In the genomic region with DNA sequence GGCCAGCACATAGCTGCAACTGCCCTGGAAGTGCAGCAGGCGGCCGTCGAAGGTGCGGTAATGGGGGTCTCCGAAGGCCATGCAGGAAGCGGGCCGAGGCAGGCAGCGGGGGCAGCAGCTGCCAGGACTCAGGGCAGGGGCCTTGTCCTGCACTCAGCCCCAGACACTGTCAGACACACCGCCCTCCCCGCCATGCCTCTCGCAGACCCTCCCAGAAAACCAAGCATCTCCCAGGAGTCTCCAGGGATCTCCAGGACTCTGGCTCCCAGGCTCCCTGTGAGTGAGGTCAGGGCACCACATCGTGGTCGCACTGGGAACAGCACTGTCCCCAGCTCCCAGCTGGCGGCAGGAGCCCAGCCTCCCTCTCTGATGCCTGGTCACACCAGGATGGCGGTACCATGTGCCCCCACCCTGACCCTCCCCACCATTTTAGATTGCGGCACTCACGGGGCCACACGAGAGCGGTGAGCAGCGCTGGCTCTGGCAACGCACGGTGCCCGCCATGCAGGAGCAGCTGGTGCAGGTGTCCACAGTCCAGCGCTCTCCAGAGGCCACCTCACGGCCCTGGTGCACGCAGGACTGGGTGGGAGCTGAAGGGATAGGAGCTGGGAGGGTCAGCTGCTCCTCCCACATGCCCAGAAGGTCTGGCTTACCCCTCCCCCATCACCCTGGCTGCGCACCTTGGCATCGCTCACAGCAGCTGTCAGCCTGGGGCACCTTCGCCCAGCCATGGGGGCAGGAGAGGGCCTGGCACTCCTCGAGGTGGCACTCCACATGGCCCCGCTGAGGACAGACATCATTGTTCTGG, we compare ENCODE assay signal across 8 cellular contexts. TPM values are rescaled to one million over a fixed set of nuclear protein-coding genes. Genes with fewer than 3 reads are reported as not detected.
DNase-seq lines count a peak whose midpoint lies in the region; ATAC-seq, FAIRE-seq and TF ChIP-seq lines count a peak whose summit lies in the region.

No MANE protein-coding gene starts in this region.

- TF ChIP-seq POLR2A in GM12878 (IDR thresholded peaks at IDR 0.05; ENCODE audit: low read depth, low read length) = no peak
- TF ChIP-seq POLR2A in suprapubic skin (IDR thresholded peaks at IDR 0.05) = no peak

- SMC1A ChIA-PET in GM12878 (lab: Charles Lee; ENCODE audit: uncharacterized antibody, unreplicated experiment) = interaction anchor here (1.0 to 1.7 kb wide), 2 partner anchors 18 to 60 kb away, joined by 3 read pairs; no protein-coding TSS in a partner anchor

- TF ChIP-seq EP300 in GM12878 (IDR thresholded peaks at IDR 0.05; ENCODE audit: borderline replicate concordance in 1 of 2, control insufficient read depth in 1 of 2, low read depth in 2 of 2, low read length in 2 of 2) (no peak), suprapubic skin (IDR thresholded peaks at IDR 0.05) (no peak)

- no peaks in the 10 kb centered on the region for H3K27me3 ChIP-seq in GM12878 (replicated peaks in 1 of 2; ENCODE audit: control insufficient read depth in 2 of 2, insufficient read depth in 2 of 2, low read length in 1 of 2)
- no peaks in the 10 kb centered on the region for H3K27me3 ChIP-seq in suprapubic skin

- ATAC-seq in GM12878 (no peak), GM18907 (IDR thresholded peaks at IDR 0.05; ENCODE audit: unreplicated experiment) (no peak), GM21786 (IDR thresholded peaks at IDR 0.05; ENCODE audit: unreplicated experiment) (no peak)

- H3K9me3 Mint-ChIP-seq in activated CD4-positive, alpha-beta memory T cell treated with anti-CD3 and anti-CD28 coated beads for 36 hours = no peaks in the 10 kb centered on the region
- no peaks in the 10 kb centered on the region for H3K9me3 Mint-ChIP-seq in activated CD4-positive, alpha-beta memory T cell treated with anti-CD3 and anti-CD28 coated beads, Interleukin-2, amount 10 ng/mL, durations not matched to agents 7 days and 5 days

- H3K4me3 Mint-ChIP-seq in activated CD4-positive, alpha-beta memory T cell treated with anti-CD3 and anti-CD28 coated beads for 36 hours = no peak overlapping the region
- no peak overlapping the region for H3K4me3 Mint-ChIP-seq in activated CD4-positive, alpha-beta memory T cell treated with anti-CD3 and anti-CD28 coated beads, Interleukin-2, amount 10 ng/mL, durations not matched to agents 7 days and 5 days

- POLR2A ChIA-PET in activated CD4-positive, alpha-beta memory T cell treated with anti-CD3 and anti-CD28 coated beads for 36 hours (lab: Charles Lee) = no interaction called here
- POLR2A ChIA-PET in activated CD4-positive, alpha-beta memory T cell treated with anti-CD3 and anti-CD28 coated beads, Interleukin-2, amount 10 ng/mL, durations not matched to agents 7 days and 5 days (lab: Charles Lee) = interaction anchor here (1.4 kb wide), 1 partner anchor 17 kb away, joined by 5 read pairs; no protein-coding TSS in a partner anchor
- POLR2A ChIA-PET in GM12878 (lab: Charles Lee) = interaction anchor here (0.5 kb wide), 1 partner anchor 443 kb away, joined by 3 read pairs; no protein-coding TSS in a partner anchor

- no peak overlapping the region for H3K4me2 ChIP-seq in GM12878 (ENCODE audit: control insufficient read depth, insufficient read depth)

- H3K36me3 Mint-ChIP-seq in activated CD4-positive, alpha-beta memory T cell treated with anti-CD3 and anti-CD28 coated beads for 36 hours = no peaks in the 10 kb centered on the region
- no peaks in the 10 kb centered on the region for H3K36me3 Mint-ChIP-seq in activated CD4-positive, alpha-beta memory T cell treated with anti-CD3 and anti-CD28 coated beads, Interleukin-2, amount 10 ng/mL, durations not matched to agents 7 days and 5 days (ENCODE audit: low read depth)

- H3K4me1 Mint-ChIP-seq in activated CD4-positive, alpha-beta memory T cell treated with anti-CD3 and anti-CD28 coated beads for 36 hours (ENCODE audit: low read depth) = peaks cover 1% of the 10 kb centered on the region
- peaks cover 14% of the 10 kb centered on the region for H3K4me1 Mint-ChIP-seq in activated CD4-positive, alpha-beta memory T cell treated with anti-CD3 and anti-CD28 coated beads, Interleukin-2, amount 10 ng/mL, durations not matched to agents 7 days and 5 days

- TF ChIP-seq CTCF in GM12878 (IDR thresholded peaks at IDR 0.05 in 2 of 3, conservative IDR thresholded peaks at IDR 0.05 in 1 of 3; ENCODE audit: control insufficient read depth in 2 of 3, extremely low read depth in 1 of 3, insufficient read depth in 1 of 3, low read depth in 3 of 3, low read length in 3 of 3) = peak; percentile 40 to 54 (median 49); a peak in 5 of 6 replicates
- TF ChIP-seq CTCF in suprapubic skin (IDR thresholded peaks at IDR 0.05) = peak; percentile 44 to 79

- FAIRE-seq in GM12878 (lab: Jason Lieb, UNC) = no peak

- CTCF ChIA-PET in activated CD4-positive, alpha-beta memory T cell treated with anti-CD3 and anti-CD28 coated beads for 36 hours (lab: Charles Lee) = interaction anchor here (0.6 to 3.4 kb wide), 7 partner anchors 17 to 405 kb away, joined by 3 to 20 read pairs (median 3); a partner anchor contains a TSS
- CTCF ChIA-PET in activated CD4-positive, alpha-beta memory T cell treated with anti-CD3 and anti-CD28 coated beads, Interleukin-2, amount 10 ng/mL, durations not matched to agents 7 days and 5 days (lab: Charles Lee) = interaction anchor here (0.8 to 2.4 kb wide), 4 partner anchors 17 to 419 kb away, joined by 3 to 13 read pairs (median 4); a partner anchor contains a TSS
- CTCF ChIA-PET in GM12878 (lab: Yijun Ruan, JAX) = interaction anchor here (0.9 to 1.8 kb wide), 4 partner anchors 15 to 453 kb away, joined by 3 to 5 read pairs (median 4); no protein-coding TSS in a partner anchor

- H2AFZ ChIP-seq in GM12878 (ENCODE audit: control insufficient read depth, low read depth, low read length) = no peak overlapping the region

- in situ Hi-C loops in GM12878 (cut with MboI) = loop anchor here (5.0 kb wide), 1 partner anchor 268 kb away; no protein-coding TSS in a partner anchor

- H3K4me3 ChIP-seq in GM12878 (no peak overlapping the region), suprapubic skin (no peak overlapping the region)

- H3K27ac Mint-ChIP-seq in activated CD4-positive, alpha-beta memory T cell treated with anti-CD3 and anti-CD28 coated beads for 36 hours = no peak overlapping the region
- H3K27ac Mint-ChIP-seq in activated CD4-positive, alpha-beta memory T cell treated with anti-CD3 and anti-CD28 coated beads, Interleukin-2, amount 10 ng/mL, durations not matched to agents 7 days and 5 days = no peak overlapping the region

- intact Hi-C loops in activated CD4-positive, alpha-beta memory T cell treated with anti-CD3 and anti-CD28 coated beads for 36 hours (cut with micrococcal nuclease) = loop anchor here (2.0 to 5.0 kb wide), 3 partner anchors 85 to 453 kb away; a partner anchor contains a TSS
- intact Hi-C loops in GM12878 (cut with micrococcal nuclease; ENCODE audit: unreplicated experiment) = loop anchor here (5.0 to 10.0 kb wide), 3 partner anchors 88 to 453 kb away; a partner anchor contains a TSS

- RAD21 ChIA-PET in GM12878 (lab: Charles Lee; ENCODE audit: unreplicated experiment) = interaction anchor here (0.6 to 1.3 kb wide), 4 partner anchors 17 to 405 kb away, joined by 3 read pairs; a partner anchor contains a TSS

- BruUV-seq in GM12878 (replicated peaks; lab: Mats Ljungman, UMichigan) = no TSS peak

- no peaks in the 10 kb centered on the region for H3K27me3 Mint-ChIP-seq in activated CD4-positive, alpha-beta memory T cell treated with anti-CD3 and anti-CD28 coated beads for 36 hours
- peaks cover 2% of the 10 kb centered on the region for H3K27me3 Mint-ChIP-seq in activated CD4-positive, alpha-beta memory T cell treated with anti-CD3 and anti-CD28 coated beads, Interleukin-2, amount 10 ng/mL, durations not matched to agents 7 days and 5 days

- DNase-seq in activated CD4-positive, alpha-beta memory T cell treated with anti-CD3 and anti-CD28 coated beads for 36 hours = peak; percentile 44
- DNase-seq in activated CD4-positive, alpha-beta memory T cell treated with anti-CD3 and anti-CD28 coated beads, Interleukin-2, amount 10 ng/mL, durations not matched to agents 7 days and 5 days = no peak
- DNase-seq in NCI-H2196 treated with DMSO at 0.1 percent for 48 hours (lab: John Stamatoyannopoulos, UW; ENCODE audit: unreplicated experiment) = peak; percentile 29
- DNase-seq in GM12878 (ENCODE audit: low read depth, low spot score) = no peak
- peak; percentile 54 for DNase-seq in iris pigment epithelial cell (ENCODE audit: low read depth)
- DNase-seq in suprapubic skin (ENCODE audit: low spot score in 2 of 2) = peak in 1 of 2 donors; percentile 61

- TF ChIP-seq RAD21 in GM12878 (IDR thresholded peaks at IDR 0.05; ENCODE audit: insufficient read depth, low read depth, low read length) = peak; percentile 61

- no peaks in the 10 kb centered on the region for H4K20me1 ChIP-seq in GM12878 (ENCODE audit: control insufficient read depth, insufficient read depth)

- H3K9ac ChIP-seq in GM12878 (ENCODE audit: control insufficient read depth, insufficient read depth, low read length) = no peak overlapping the region

- H3K27ac ChIP-seq in GM12878 (ENCODE audit: control insufficient read depth, insufficient read depth) = no peak overlapping the region
- H3K27ac ChIP-seq in suprapubic skin = no peak overlapping the region

- H3K4me1 ChIP-seq in GM12878 (ENCODE audit: control insufficient read depth, insufficient read depth, low read length) = peaks cover 12% of the 10 kb centered on the region
- H3K4me1 ChIP-seq in suprapubic skin = no peaks in the 10 kb centered on the region

- no peaks in the 10 kb centered on the region for H3K79me2 ChIP-seq in GM12878 (ENCODE audit: control insufficient read depth, insufficient read depth, low read length)

- H3K9me3 ChIP-seq in GM12878 (replicated peaks; ENCODE audit: control insufficient read depth, insufficient read depth, low read length) = no peaks in the 10 kb centered on the region
- no peaks in the 10 kb centered on the region for H3K9me3 ChIP-seq in suprapubic skin

- H3K36me3 ChIP-seq in GM12878 (ENCODE audit: control insufficient read depth in 2 of 2, insufficient read depth in 2 of 2, low read length in 1 of 2) (no peaks in the 10 kb centered on the region), suprapubic skin (no peaks in the 10 kb centered on the region)

- 79% methylated on average over 29 of the region's 31 CpGs for WGBS in GM12878 (ENCODE audit: insufficient coverage, insufficient replicate concordance, low lambda C conversion rate, missing lambda C conversion rate)
- WGBS in suprapubic skin = 45% methylated on average over 15 of the region's 31 CpGs

RNA-seq across cellular contexts. Expression of a gene that starts 17.5 kb away (rescaled TPM):
- total RNA-seq in activated CD4-positive, alpha-beta memory T cell treated with anti-CD3 and anti-CD28 coated beads for 36 hours = 100 to 1,000 TPM; 113 to 117 TPM
- 100 to 1,000 TPM; 124 to 140 TPM for total RNA-seq in activated CD4-positive, alpha-beta memory T cell treated with anti-CD3 and anti-CD28 coated beads, Interleukin-2, amount 10 ng/mL, durations not matched to agents 7 days and 5 days
- 10.0 and 12.5 TPM in 2 replicates for total RNA-seq in GM12878 (2013; cell fraction: nucleolus; rRNA removed)
- 123 and 126 TPM in 2 replicates for total RNA-seq in GM12878 (2014; rRNA removed)
- total RNA-seq in GM12878 (2014; rRNA removed; fragmentation: Illumina TruSeq; extraction: Trizol) = 108 and 111 TPM in 2 replicates
- total RNA-seq in GM12878 (2021) = 143 and 155 TPM in 2 replicates
- polyA plus RNA-seq in GM12878 (2011; ENCODE audit: low read depth) = 304 TPM
- 121 and 194 TPM in 2 replicates for polyA plus RNA-seq in GM12878 (2011; rRNA removed)
- polyA plus RNA-seq in GM12878 (2011; cell fraction: cytosol; rRNA removed) = 318 and 402 TPM in 2 replicates
- 124 and 144 TPM in 2 replicates for polyA plus RNA-seq in GM12878 (2011; cell fraction: nucleus; rRNA removed)
- polyA plus RNA-seq in GM12878 (2012) = 206 and 310 TPM in 2 replicates
- polyA plus RNA-seq in GM12878 (2014; fragmentation: Illumina TruSeq; extraction: Trizol) = 62.7 and 179 TPM in 2 replicates
- polyA plus RNA-seq in GM12878 (2014; fragmentation: Nextera tagmentation; extraction: Ambion mirVana) = 100 to 1,000 TPM; 246 to 343 TPM
- 211 and 223 TPM in 2 replicates for polyA plus RNA-seq in GM12878 (2014; rRNA removed)
- polyA plus RNA-seq in GM12878 (2016; fragmentation: Nextera tagmentation; extraction: Ambion mirVana) = 100 to 1,000 TPM; 286 TPM
- 40.6 and 67.1 TPM in 2 replicates for polyA minus RNA-seq in GM12878 (2011; rRNA and poly(A)+ RNA removed)
- 18.7 and 20.3 TPM in 2 replicates for polyA minus RNA-seq in GM12878 (2011; cell fraction: cytosol; rRNA and poly(A)+ RNA removed)
- polyA minus RNA-seq in GM12878 (2011; cell fraction: nucleus; rRNA and poly(A)+ RNA removed) = 17.5 and 22.7 TPM in 2 replicates
- 100 to 1,000 TPM in 3 of 4 donors, 10 to 100 TPM in 1; 78.4 to 165 (median 148) TPM for total RNA-seq in suprapubic skin

RNA-seq across cellular contexts. Expression of a gene that starts 30.4 kb away (rescaled TPM):
- under 1 TPM; 0.05 to 0.12 TPM for total RNA-seq in activated CD4-positive, alpha-beta memory T cell treated with anti-CD3 and anti-CD28 coated beads for 36 hours
- total RNA-seq in activated CD4-positive, alpha-beta memory T cell treated with anti-CD3 and anti-CD28 coated beads, Interleukin-2, amount 10 ng/mL, durations not matched to agents 7 days and 5 days = under 1 TPM; 0.20 to 0.33 TPM
- 6.2 and 7.5 TPM in 2 replicates for total RNA-seq in GM12878 (2013; cell fraction: nucleolus; rRNA removed)
- total RNA-seq in GM12878 (2014; rRNA removed) = 2.9 and 4.2 TPM in 2 replicates
- 1.1 and 1.4 TPM in 2 replicates for total RNA-seq in GM12878 (2014; rRNA removed; fragmentation: Illumina TruSeq; extraction: Trizol)
- total RNA-seq in GM12878 (2021) = 5.6 and 7.8 TPM in 2 replicates
- 1.4 TPM for polyA plus RNA-seq in GM12878 (2011; ENCODE audit: low read depth)
- polyA plus RNA-seq in GM12878 (2011; rRNA removed) = 0.45 and 0.76 TPM in 2 replicates
- 1.0 and 1.9 TPM in 2 replicates for polyA plus RNA-seq in GM12878 (2011; cell fraction: cytosol; rRNA removed)
- polyA plus RNA-seq in GM12878 (2011; cell fraction: nucleus; rRNA removed) = 17.7 and 21.9 TPM in 2 replicates
- 2.9 and 3.4 TPM in 2 replicates for polyA plus RNA-seq in GM12878 (2012)
- 0.48 and 1.0 TPM in 2 replicates for polyA plus RNA-seq in GM12878 (2014; fragmentation: Illumina TruSeq; extraction: Trizol)
- under 1 TPM; 0.05 to 0.35 TPM for polyA plus RNA-seq in GM12878 (2014; fragmentation: Nextera tagmentation; extraction: Ambion mirVana)
- 6.0 and 7.6 TPM in 2 replicates for polyA plus RNA-seq in GM12878 (2014; rRNA removed)
- 1 to 10 TPM; 4.0 to 4.3 TPM for polyA plus RNA-seq in GM12878 (2016; fragmentation: Nextera tagmentation; extraction: Ambion mirVana)
- polyA minus RNA-seq in GM12878 (2011; rRNA and poly(A)+ RNA removed) = 1.1 and 2.2 TPM in 2 replicates
- 0.21 and 1.5 TPM in 2 replicates for polyA minus RNA-seq in GM12878 (2011; cell fraction: cytosol; rRNA and poly(A)+ RNA removed)
- polyA minus RNA-seq in GM12878 (2011; cell fraction: nucleus; rRNA and poly(A)+ RNA removed) = 3.5 and 6.1 TPM in 2 replicates
- total RNA-seq in suprapubic skin = under 1 TPM; 0.17 to 0.57 (median 0.36) TPM

RNA-seq across cellular contexts. Expression of a gene that starts 49.9 kb away (rescaled TPM):
- under 1 TPM in 1 of 2 experiments, not detected in 1; 0.05 TPM for total RNA-seq in activated CD4-positive, alpha-beta memory T cell treated with anti-CD3 and anti-CD28 coated beads for 36 hours
- not detected for total RNA-seq in activated CD4-positive, alpha-beta memory T cell treated with anti-CD3 and anti-CD28 coated beads, Interleukin-2, amount 10 ng/mL, durations not matched to agents 7 days and 5 days
- total RNA-seq in GM12878 (2013; cell fraction: nucleolus; rRNA removed) = 0.04 TPM in 1 of 2 replicates, not detected in the other
- total RNA-seq in GM12878 (2014; rRNA removed) = 0.05 and 0.11 TPM in 2 replicates
- total RNA-seq in GM12878 (2014; rRNA removed; fragmentation: Illumina TruSeq; extraction: Trizol) = 0.09 TPM in 1 of 2 replicates, not detected in the other
- total RNA-seq in GM12878 (2021) = 0.21 and 0.32 TPM in 2 replicates
- polyA plus RNA-seq in GM12878 (2011; ENCODE audit: low read depth) = 0.07 TPM
- polyA plus RNA-seq in GM12878 (2011; rRNA removed) = not detected in 2 replicates
- polyA plus RNA-seq in GM12878 (2011; cell fraction: cytosol; rRNA removed) = not detected in 2 replicates
- polyA plus RNA-seq in GM12878 (2011; cell fraction: nucleus; rRNA removed) = 0.03 TPM in 1 of 2 replicates, not detected in the other
- polyA plus RNA-seq in GM12878 (2012) = 0.12 and 0.17 TPM in 2 replicates
- 0.01 TPM in 1 of 2 replicates, not detected in the other for polyA plus RNA-seq in GM12878 (2014; fragmentation: Illumina TruSeq; extraction: Trizol)
- polyA plus RNA-seq in GM12878 (2014; fragmentation: Nextera tagmentation; extraction: Ambion mirVana) = under 1 TPM in 1 of 2 experiments, not detected in 1; 0.02 TPM
- polyA plus RNA-seq in GM12878 (2014; rRNA removed) = 0.01 and 0.06 TPM in 2 replicates
- polyA plus RNA-seq in GM12878 (2016; fragmentation: Nextera tagmentation; extraction: Ambion mirVana) = under 1 TPM; 0.03 to 0.08 TPM
- polyA minus RNA-seq in GM12878 (2011; rRNA and poly(A)+ RNA removed) = 0.05 and 0.07 TPM in 2 replicates
- 0.13 TPM in 1 of 2 replicates, not detected in the other for polyA minus RNA-seq in GM12878 (2011; cell fraction: cytosol; rRNA and poly(A)+ RNA removed)
- polyA minus RNA-seq in GM12878 (2011; cell fraction: nucleus; rRNA and poly(A)+ RNA removed) = 0.19 TPM in 1 of 2 replicates, not detected in the other
- total RNA-seq in suprapubic skin = 1 to 10 TPM; 3.8 to 5.1 (median 4.3) TPM

RNA-seq across cellular contexts. Expression of a gene that starts 57.6 kb away (rescaled TPM):
- 10 to 100 TPM; 21.7 to 22.9 TPM for total RNA-seq in activated CD4-positive, alpha-beta memory T cell treated with anti-CD3 and anti-CD28 coated beads for 36 hours
- total RNA-seq in activated CD4-positive, alpha-beta memory T cell treated with anti-CD3 and anti-CD28 coated beads, Interleukin-2, amount 10 ng/mL, durations not matched to agents 7 days and 5 days = 10 to 100 TPM; 25.5 to 28.6 TPM
- total RNA-seq in GM12878 (2013; cell fraction: nucleolus; rRNA removed) = 65.7 and 75.1 TPM in 2 replicates
- total RNA-seq in GM12878 (2014; rRNA removed) (81.7 and 90.0 TPM in 2 replicates), GM12878 (2014; rRNA removed; fragmentation: Illumina TruSeq; extraction: Trizol) (33.9 and 36.5 TPM in 2 replicates), GM12878 (2021) (74.6 and 74.9 TPM in 2 replicates), suprapubic skin (10 to 100 TPM in 3 of 4 donors, 1 to 10 TPM in 1; 8.9 to 22.8 (median 18.6) TPM)
- polyA plus RNA-seq in GM12878 (2011; ENCODE audit: low read depth) = 26.5 TPM
- polyA plus RNA-seq in GM12878 (2011; rRNA removed) (31.5 and 55.1 TPM in 2 replicates), GM12878 (2014; fragmentation: Illumina TruSeq; extraction: Trizol) (23.2 and 39.7 TPM in 2 replicates), GM12878 (2014; fragmentation: Nextera tagmentation; extraction: Ambion mirVana) (1 to 10 TPM; 5.4 to 8.9 TPM), GM12878 (2014; rRNA removed) (68.3 and 71.5 TPM in 2 replicates), GM12878 (2016; fragmentation: Nextera tagmentation; extraction: Ambion mirVana) (10 to 100 TPM; 84.1 to 90.3 TPM)
- polyA plus RNA-seq in GM12878 (2011; cell fraction: cytosol; rRNA removed) = 56.7 and 79.4 TPM in 2 replicates
- 213 and 230 TPM in 2 replicates for polyA plus RNA-seq in GM12878 (2011; cell fraction: nucleus; rRNA removed)
- 45.6 and 55.1 TPM in 2 replicates for polyA plus RNA-seq in GM12878 (2012)
- 49.2 and 83.0 TPM in 2 replicates for polyA minus RNA-seq in GM12878 (2011; rRNA and poly(A)+ RNA removed)
- polyA minus RNA-seq in GM12878 (2011; cell fraction: cytosol; rRNA and poly(A)+ RNA removed) = 43.8 and 50.8 TPM in 2 replicates
- polyA minus RNA-seq in GM12878 (2011; cell fraction: nucleus; rRNA and poly(A)+ RNA removed) = 46.4 and 73.5 TPM in 2 replicates

Comparison
In these comparisons a context has a peak if more than half of its experiments do, and no peak if none do; other contexts are left out.
1. DNase-seq: peak in activated CD4-positive, alpha-beta memory T cell treated with anti-CD3 and anti-CD28 coated beads for 36 hours (single experiment), NCI-H2196 treated with DMSO at 0.1 percent for 48 hours (single experiment) and iris pigment epithelial cell (single experiment); none in activated CD4-positive, alpha-beta memory T cell treated with anti-CD3 and anti-CD28 coated beads, Interleukin-2, amount 10 ng/mL, durations not matched to agents 7 days and 5 days (single experiment) and GM12878 (single experiment).